Comparison of ENCODE assay signal across 13 cellular contexts in genomic region chr5:139301766-139302499, GRCh38. TPM values are rescaled to one million over a fixed set of nuclear protein-coding genes. Genes with fewer than 3 reads are reported as not detected.
A peak's percentile ranks its signal among the peaks of the same experiment; 100 is the strongest.
DNase-seq lines count a peak whose midpoint lies in the region; ATAC-seq lines count a peak whose summit lies in the region.
"Had no signal": no experiment of that assay in that cellular context is flagged by ENCODE, and none has a peak within 500 bp of the region (broad histone marks: within the 10 kb centered on the region; RNA-seq: fewer than 3 reads in every experiment).

No MANE protein-coding gene starts in this region.

- H3K36me3 Mint-ChIP-seq in activated T-cell treated with anti-CD3 and anti-CD28 coated beads, Interleukin-2, amount 50 U/mL, for 4 hours (ENCODE audit: insufficient read depth), result peaks cover 17% of the 10 kb centered on the region
- peaks cover 3% of the 10 kb centered on the region for H3K36me3 Mint-ChIP-seq in T-helper 17 cell (ENCODE audit: low read depth)
- peaks cover 48% of the 10 kb centered on the region for H3K36me3 Mint-ChIP-seq in stimulated activated effector memory CD8-positive, alpha-beta T cell treated with anti-CD3 and anti-CD28 coated beads, Interleukin-12 subunit alpha, Interleukin-12 subunit beta, amount 100 ng/mL, for 72 hours

- peaks cover 96% of the 10 kb centered on the region for H3K4me1 Mint-ChIP-seq in activated T-cell treated with anti-CD3 and anti-CD28 coated beads, Interleukin-2, amount 50 U/mL, for 4 hours (ENCODE audit: low read depth)
- peaks cover 75% of the 10 kb centered on the region for H3K4me1 Mint-ChIP-seq in T-helper 17 cell
- peaks cover 77% of the 10 kb centered on the region for H3K4me1 Mint-ChIP-seq in stimulated activated effector memory CD8-positive, alpha-beta T cell treated with anti-CD3 and anti-CD28 coated beads, Interleukin-12 subunit alpha, Interleukin-12 subunit beta, amount 100 ng/mL, for 72 hours

- H3K9me3 Mint-ChIP-seq in activated T-cell treated with anti-CD3 and anti-CD28 coated beads, Interleukin-2, amount 50 U/mL, for 4 hours, result no peaks in the 10 kb centered on the region
- no peaks in the 10 kb centered on the region for H3K9me3 Mint-ChIP-seq in stimulated activated effector memory CD8-positive, alpha-beta T cell treated with anti-CD3 and anti-CD28 coated beads, Interleukin-12 subunit alpha, Interleukin-12 subunit beta, amount 100 ng/mL, for 72 hours
- H3K9me3 Mint-ChIP-seq: dendritic cell treated with granulocyte-macrophage colony-stimulating factor and Interleukin-4, amounts not matched to agents 40 ng/mL and 50 ng/mL, for 4 days had no signal

- ATAC-seq in activated T-cell treated with anti-CD3 and anti-CD28 coated beads, Interleukin-2, amount 50 U/mL, for 4 hours, result no peak
- no peak for ATAC-seq in T-helper 17 cell
- no peak for ATAC-seq in stimulated activated effector memory CD8-positive, alpha-beta T cell treated with anti-CD3 and anti-CD28 coated beads, Interleukin-12 subunit alpha, Interleukin-12 subunit beta, amount 100 ng/mL, for 72 hours
- ATAC-seq: foreskin keratinocyte had no signal

- DNase-seq in activated T-cell treated with anti-CD3 and anti-CD28 coated beads, Interleukin-2, amount 50 U/mL, for 4 hours, result no peak
- no peak for DNase-seq in activated T-cell treated with anti-CD3 and anti-CD28 coated beads, Interleukin-2, amount 50 U/mL, for 48 hours
- no peak for DNase-seq in T-helper 17 cell
- peak; percentile 40 for DNase-seq in foreskin melanocyte
- peak in 1 of 2 donors; percentile 47 for DNase-seq in stimulated activated effector memory CD8-positive, alpha-beta T cell treated with anti-CD3 and anti-CD28 coated beads, Interleukin-12 subunit alpha, Interleukin-12 subunit beta, amount 100 ng/mL, for 72 hours (ENCODE audit: low spot score in 2 of 2)
- DNase-seq in GM19238 (ENCODE audit: insufficient read length, low spot score), result no peak
- DNase-seq in NCI-H526 treated with DMSO at 0.1 percent for 48 hours (lab: John Stamatoyannopoulos, UW), result no peak
- no peak for DNase-seq in HT-29 (ENCODE audit: low spot score)
- DNase-seq: foreskin keratinocyte, kidney, NCI-H2081 treated with DMSO at 0.1 percent for 48 hours, OCI-M1 had no signal

- H3K9me3 ChIP-seq in T-helper 17 cell (ENCODE audit: control insufficient read depth, low read length, poor library complexity, severe bottlenecking), result no peaks in the 10 kb centered on the region

- H3K27me3 Mint-ChIP-seq in activated T-cell treated with anti-CD3 and anti-CD28 coated beads, Interleukin-2, amount 50 U/mL, for 4 hours (ENCODE audit: low read depth), result no peaks in the 10 kb centered on the region
- H3K27me3 Mint-ChIP-seq in T-helper 17 cell, result no peaks in the 10 kb centered on the region
- H3K27me3 Mint-ChIP-seq: dendritic cell treated with granulocyte-macrophage colony-stimulating factor and Interleukin-4, amounts not matched to agents 40 ng/mL and 50 ng/mL, for 4 days had no signal

- peak overlapping the region; percentile 69 for H3K4me3 Mint-ChIP-seq in activated T-cell treated with anti-CD3 and anti-CD28 coated beads, Interleukin-2, amount 50 U/mL, for 4 hours
- H3K4me3 Mint-ChIP-seq in T-helper 17 cell, result peak overlapping the region; percentile 84
- peak overlapping the region; percentile 49 for H3K4me3 Mint-ChIP-seq in stimulated activated effector memory CD8-positive, alpha-beta T cell treated with anti-CD3 and anti-CD28 coated beads, Interleukin-12 subunit alpha, Interleukin-12 subunit beta, amount 100 ng/mL, for 72 hours
- H3K4me3 Mint-ChIP-seq: dendritic cell treated with granulocyte-macrophage colony-stimulating factor and Interleukin-4, amounts not matched to agents 40 ng/mL and 50 ng/mL, for 4 days had no signal

- peak overlapping the region; percentile 96 for H3K27ac Mint-ChIP-seq in T-helper 17 cell
- H3K27ac Mint-ChIP-seq in stimulated activated effector memory CD8-positive, alpha-beta T cell treated with anti-CD3 and anti-CD28 coated beads, Interleukin-12 subunit alpha, Interleukin-12 subunit beta, amount 100 ng/mL, for 72 hours, result peak overlapping the region; percentile 64
- H3K27ac Mint-ChIP-seq: dendritic cell treated with granulocyte-macrophage colony-stimulating factor and Interleukin-4, amounts not matched to agents 40 ng/mL and 50 ng/mL, for 4 days had no signal

RNA-seq across cellular contexts. Expression of gene MATR3, which starts 8.4 kb away (rescaled TPM):
- total RNA-seq in activated T-cell treated with anti-CD3 and anti-CD28 coated beads, Interleukin-2, amount 50 U/mL, for 4 hours, result 100 to 1,000 TPM; 201 to 208 (median 202) TPM
- total RNA-seq in T-helper 17 cell, result 100 to 1,000 TPM; 318 to 325 TPM
- total RNA-seq in HT-29 (2014; rRNA removed; shearing (Covaris generic)), result 179 and 199 TPM in 2 replicates

RNA-seq across cellular contexts. Expression of gene PAIP2, which starts 39.7 kb away (rescaled TPM):
- 10 to 100 TPM; 47.0 to 59.9 (median 50.5) TPM for total RNA-seq in activated T-cell treated with anti-CD3 and anti-CD28 coated beads, Interleukin-2, amount 50 U/mL, for 4 hours
- 100 to 1,000 TPM; 106 to 123 TPM for total RNA-seq in T-helper 17 cell
- total RNA-seq in HT-29 (2014; rRNA removed; shearing (Covaris generic)), result 28.5 and 29.4 TPM in 2 replicates
